ENCODE assay signal across 25 cellular contexts in genomic region chr10:5832946-5833345, GRCh38. TPM values are rescaled to one million over a fixed set of nuclear protein-coding genes. Genes with fewer than 3 reads are reported as not detected.
DNase-seq lines count a peak whose midpoint lies in the region; ATAC-seq and TF ChIP-seq lines count a peak whose summit lies in the region.
"Had no signal": no experiment of that assay in that cellular context is flagged by ENCODE, and none has a peak within 500 bp of the region (broad histone marks: within the 10 kb centered on the region; RNA-seq: fewer than 3 reads in every experiment).

No MANE protein-coding gene starts in this region.

- no peak overlapping the region for H3K18ac ChIP-seq in trophoblast cell (ENCODE audit: low read length)

- H3K27me3 ChIP-seq in BLaER1, result no peaks in the 10 kb centered on the region
- H3K27me3 ChIP-seq in foreskin keratinocyte, result peaks cover 4% of the 10 kb centered on the region
- no peaks in the 10 kb centered on the region for H3K27me3 ChIP-seq in trophoblast cell (ENCODE audit: insufficient read depth, low read length)
- H3K27me3 ChIP-seq in aorta (ENCODE audit: control insufficient read depth in 1 of 2, insufficient read depth in 2 of 2, low read length in 1 of 2), result no peaks in the 10 kb centered on the region
- H3K27me3 ChIP-seq: ascending aorta, right lobe of liver, vagina had no signal

- H3K36me3 ChIP-seq in BLaER1 (no peaks in the 10 kb centered on the region), trophoblast cell (ENCODE audit: control insufficient read depth in 1 of 2, insufficient read depth in 2 of 2, low read length in 2 of 2) (no peaks in the 10 kb centered on the region), aorta (ENCODE audit: control insufficient read depth in 1 of 2, insufficient read depth in 2 of 2, low read length in 1 of 2) (no peaks in the 10 kb centered on the region)
- H3K36me3 ChIP-seq: ascending aorta, right lobe of liver, vagina, WERI-Rb-1 had no signal

- no peaks in the 10 kb centered on the region for H3K79me2 ChIP-seq in trophoblast cell (ENCODE audit: control insufficient read depth, insufficient read depth, low read length, poor library complexity)

- H3K4me2 ChIP-seq in BLaER1 (peak overlapping the region; percentile 46), trophoblast cell (ENCODE audit: low read length) (no peak overlapping the region)

- H3K4me3 ChIP-seq in BLaER1, result no peak overlapping the region
- H3K4me3 ChIP-seq in trophoblast cell (ENCODE audit: low read depth, low read length), result no peak overlapping the region
- no peak overlapping the region for H3K4me3 ChIP-seq in aorta (ENCODE audit: low read length in 2 of 2)
- H3K4me3 ChIP-seq: ascending aorta, GM12878, right lobe of liver, vagina had no signal

- no peak overlapping the region for H3K14ac ChIP-seq in trophoblast cell (ENCODE audit: low read length)

- no peak overlapping the region for H4K12ac ChIP-seq in trophoblast cell (ENCODE audit: low read depth, low read length)

- no peak overlapping the region for H2BK12ac ChIP-seq in trophoblast cell (ENCODE audit: low read length)

- H4K91ac ChIP-seq in trophoblast cell (ENCODE audit: low read depth, low read length), result no peak overlapping the region

- no peak overlapping the region for H2BK5ac ChIP-seq in trophoblast cell (ENCODE audit: low read depth, low read length, poor library complexity)

- DNase-seq in HT-29 (ENCODE audit: low spot score) (peak; percentile 40), foreskin keratinocyte (no peak), trophoblast cell (peak; percentile 53 to 77), aorta (no peak), NCI-H2107 treated with DMSO at 0.1 percent for 48 hours (lab: John Stamatoyannopoulos, UW; ENCODE audit: unreplicated experiment) (no peak), NCI-H2081 treated with DMSO at 0.1 percent for 48 hours (lab: John Stamatoyannopoulos, UW) (no peak)
- DNase-seq: ACHN; activated CD4-positive, alpha-beta T cell treated with anti-CD3 and anti-CD28 coated beads, Interleukin-2, amount 10 ng/mL, durations not matched to agents 24 days and 14 days; Caco-2; DND-41; H7; NCI-H1092; NCI-H187 treated with DMSO at 0.1 percent for 48 hours; NCI-H2227 treated with DMSO at 0.1 percent for 48 hours; nephron progenitor cell; right lobe of liver; T-helper 2 cell; WERI-Rb-1 had no signal

- no peak overlapping the region for H2BK120ac ChIP-seq in trophoblast cell (ENCODE audit: insufficient read depth, low read length, poor library complexity)

- no CpG with 5 or more reads among the region's 13 CpGs for WGBS in trophoblast cell (ENCODE audit: extremely low coverage, insufficient coverage, insufficient read length)
- 86 to 91% methylated on average over 13 of the region's 13 CpGs for WGBS in aorta, 2 donors

- no peak overlapping the region for H3K27ac ChIP-seq in BLaER1
- no peak overlapping the region for H3K27ac ChIP-seq in foreskin keratinocyte
- no peak overlapping the region for H3K27ac ChIP-seq in trophoblast cell (ENCODE audit: low read depth, low read length)
- no peak overlapping the region for H3K27ac ChIP-seq in aorta (ENCODE audit: low read depth in 1 of 2, low read length in 2 of 2)
- H3K27ac ChIP-seq: ascending aorta, right lobe of liver, vagina, WERI-Rb-1 had no signal

- TF ChIP-seq CTCF in foreskin keratinocyte (conservative IDR thresholded peaks at IDR 0.05), result no peak

- H3K79me1 ChIP-seq in trophoblast cell (ENCODE audit: low read length), result no peaks in the 10 kb centered on the region

- no peak overlapping the region for H2AK5ac ChIP-seq in trophoblast cell (ENCODE audit: low read length)

- H3K23ac ChIP-seq in trophoblast cell (ENCODE audit: low read length), result no peak overlapping the region

- H3K9me3 ChIP-seq in BLaER1 (no peaks in the 10 kb centered on the region), trophoblast cell (ENCODE audit: insufficient read depth, low read depth, low read length) (no peaks in the 10 kb centered on the region), aorta (ENCODE audit: control insufficient read depth, low read length) (no peaks in the 10 kb centered on the region)
- H3K9me3 ChIP-seq: ascending aorta, Caco-2, right lobe of liver, vagina had no signal

- H3K4me1 ChIP-seq in BLaER1 (peaks cover 60% of the 10 kb centered on the region), foreskin keratinocyte (no peaks in the 10 kb centered on the region), trophoblast cell (ENCODE audit: control insufficient read depth in 1 of 2, insufficient read depth in 2 of 2, low read length in 2 of 2) (peaks cover 3 to 5% of the 10 kb centered on the region in 2 experiments), aorta (ENCODE audit: control insufficient read depth in 1 of 2, insufficient read depth in 2 of 2, low read length in 2 of 2) (no peaks in the 10 kb centered on the region)
- H3K4me1 ChIP-seq: ascending aorta, right lobe of liver, vagina had no signal

- peak; percentile 10 for ATAC-seq in foreskin keratinocyte
- no peak for ATAC-seq in aorta (ENCODE audit: low FRiP score)
- ATAC-seq in HG03520 (IDR thresholded peaks at IDR 0.05; ENCODE audit: unreplicated experiment), result no peak
- ATAC-seq: activated T-helper 17 cell treated with anti-CD3 and anti-CD28 coated beads, Interleukin-2, amount 50 U/mL, for 72 hours; GM12878; SK-N-SH treated with all-trans-retinoic acid at 6 μM for 48 hours had no signal

- no peak overlapping the region for H4K8ac ChIP-seq in trophoblast cell (ENCODE audit: low read depth, low read length)

- H3K4ac ChIP-seq in trophoblast cell (ENCODE audit: low read depth, low read length), result no peak overlapping the region

- H3K9ac ChIP-seq in BLaER1 (no peak overlapping the region), trophoblast cell (ENCODE audit: low read length) (no peak overlapping the region)

- H4K20me1 ChIP-seq in BLaER1, result no peaks in the 10 kb centered on the region

- intact Hi-C loops in aorta (cut with DNase I), result no loop called here

- no peak overlapping the region for H2AFZ ChIP-seq in trophoblast cell (ENCODE audit: insufficient read depth, low read length, poor library complexity)

RNA-seq across cellular contexts. Expression of gene GDI2, which starts 19.7 kb away (rescaled TPM):
- 185 and 211 TPM in 2 replicates for total RNA-seq in HT-29 (2014; rRNA removed; shearing (Covaris generic))
- total RNA-seq in foreskin keratinocyte (263 and 264 TPM in 2 replicates), aorta (100 to 1,000 TPM; 140 to 161 TPM)
- polyA plus RNA-seq in foreskin keratinocyte (135 and 150 TPM in 2 replicates), aorta (100 to 1,000 TPM; 116 to 147 TPM)
- 222 and 226 TPM in 2 replicates for polyA plus RNA-seq in trophoblast cell (2013)

RNA-seq across cellular contexts. Expression of gene ANKRD16, which starts 56.7 kb away (rescaled TPM):
- total RNA-seq in HT-29 (2014; rRNA removed; shearing (Covaris generic)), result 8.7 and 12.7 TPM in 2 replicates
- 5.2 and 5.7 TPM in 2 replicates for total RNA-seq in foreskin keratinocyte
- polyA plus RNA-seq in foreskin keratinocyte, result 5.6 and 6.4 TPM in 2 replicates
- polyA plus RNA-seq in trophoblast cell (2013), result 2.2 and 2.3 TPM in 2 replicates
- 1 to 10 TPM; 4.6 to 8.8 TPM for total RNA-seq in aorta
- polyA plus RNA-seq in aorta, result 1 to 10 TPM; 6.1 to 6.7 TPM

RNA-seq across cellular contexts. Expression of gene FBH1, which starts 57.1 kb away (rescaled TPM):
- 63.0 and 85.9 TPM in 2 replicates for total RNA-seq in HT-29 (2014; rRNA removed; shearing (Covaris generic))
- total RNA-seq in foreskin keratinocyte (62.0 and 64.7 TPM in 2 replicates), aorta (100 to 1,000 TPM; 108 to 110 TPM)
- polyA plus RNA-seq in foreskin keratinocyte (55.0 and 57.4 TPM in 2 replicates), aorta (100 to 1,000 TPM in 1 of 2 donors, 10 to 100 TPM in 1; 36.9 to 101 TPM)
- 31.5 and 32.0 TPM in 2 replicates for polyA plus RNA-seq in trophoblast cell (2013)

Comparison
In these comparisons a context has a peak if more than half of its experiments do, and no peak if none do; other contexts are left out.
1. DNase-seq: peak in HT-29 (single experiment) and trophoblast cell (2 of 2); none in foreskin keratinocyte (0 of 2), aorta (0 of 2), NCI-H2107 treated with DMSO at 0.1 percent for 48 hours (single experiment) and NCI-H2081 treated with DMSO at 0.1 percent for 48 hours (single experiment).